18 cellular contexts compared by ENCODE assay signal in the genomic region with DNA sequence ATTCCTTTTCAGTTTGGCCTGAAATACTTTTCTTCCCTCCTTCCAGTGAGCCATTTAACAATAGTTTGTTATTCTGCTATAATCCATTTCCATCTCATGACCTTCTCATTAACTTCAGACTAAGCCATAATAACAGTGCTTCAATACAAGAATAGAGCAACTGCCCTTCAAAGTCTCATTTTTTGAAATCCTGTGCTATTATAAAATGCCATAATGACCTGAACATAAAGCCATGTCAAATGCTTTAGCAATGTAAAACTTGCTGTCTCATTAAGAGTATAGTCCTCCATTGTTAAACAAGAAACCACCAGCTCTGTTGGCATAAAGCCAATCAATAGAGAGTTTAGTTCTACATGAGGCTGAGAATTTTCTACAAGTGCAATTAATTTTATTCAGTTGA. TPM values are rescaled to one million over a fixed set of nuclear protein-coding genes. Genes with fewer than 3 reads are reported as not detected.
A peak's percentile ranks its signal among the peaks of the same experiment; 100 is the strongest.
DNase-seq lines count a peak whose midpoint lies in the region; ATAC-seq, FAIRE-seq and TF ChIP-seq lines count a peak whose summit lies in the region.
"Had no signal": no experiment of that assay in that cellular context is flagged by ENCODE, and none has a peak within 500 bp of the region (broad histone marks: within the 10 kb centered on the region; RNA-seq: fewer than 3 reads in every experiment).

No MANE protein-coding gene starts in this region.

- no peaks in the 10 kb centered on the region for H3K36me3 ChIP-seq in naive thymus-derived CD4-positive, alpha-beta T cell (ENCODE audit: control insufficient read depth in 2 of 3, insufficient read depth in 3 of 3, low read length in 3 of 3)

- H3K27me3 ChIP-seq in naive thymus-derived CD4-positive, alpha-beta T cell (ENCODE audit: control insufficient read depth in 2 of 2, insufficient read depth in 2 of 2, low read length in 2 of 2), result no peaks in the 10 kb centered on the region

- no peak for TF ChIP-seq POLR2A in H54 (IDR thresholded peaks at IDR 0.05; ENCODE audit: low read depth, low read length)

- DNase-seq in COLO829 (ENCODE audit: low spot score) (peak; percentile 40), H54 (ENCODE audit: insufficient read length, low spot score) (no peak), RPMI8226 (peak; percentile 12)
- no peak for DNase-seq in naive thymus-derived CD4-positive, alpha-beta T cell
- DNase-seq in effector memory CD8-positive, alpha-beta T cell, result no peak
- DNase-seq: AML-193, GDM1, MV-4-11, NCI-H1930, NCI-H510A treated with DMSO at 0.1 percent for 48 hours, SHP77 treated with DMSO at 0.1 percent for 48 hours had no signal

- H3K27ac Mint-ChIP-seq in nephron, result peak overlapping the region; percentile 41 to 88 (median 42)
- H3K27ac Mint-ChIP-seq in naive thymus-derived CD4-positive, alpha-beta T cell, result no peak overlapping the region
- no peak overlapping the region for H3K27ac Mint-ChIP-seq in effector memory CD8-positive, alpha-beta T cell

- FAIRE-seq in H54 (lab: Jason Lieb, UNC), result peak; percentile 15
- FAIRE-seq: GM12878, HTR-8/SVneo had no signal

- no peak overlapping the region for H3K4me3 ChIP-seq in naive thymus-derived CD4-positive, alpha-beta T cell (ENCODE audit: low read length)
- H3K4me3 ChIP-seq: GM12878 had no signal

- no peak for ATAC-seq in activated CD4-positive, CD25-positive, alpha-beta regulatory T cell treated with anti-CD3 and anti-CD28 coated beads, Interleukin-2, amount 50 U/mL, for 24 hours
- ATAC-seq in naive thymus-derived CD4-positive, alpha-beta T cell, result no peak
- ATAC-seq in effector memory CD8-positive, alpha-beta T cell (replicated peaks), result no peak
- ATAC-seq: GM12878, HCT116 had no signal

- no peaks in the 10 kb centered on the region for H3K27me3 Mint-ChIP-seq in nephron (ENCODE audit: low read depth)
- H3K27me3 Mint-ChIP-seq in naive thymus-derived CD4-positive, alpha-beta T cell, result no peaks in the 10 kb centered on the region
- peaks cover 0 to 10% of the 10 kb centered on the region in 2 donors for H3K27me3 Mint-ChIP-seq in effector memory CD8-positive, alpha-beta T cell

- H3K36me3 Mint-ChIP-seq in nephron (ENCODE audit: low read depth), result peaks cover 5% of the 10 kb centered on the region
- H3K36me3 Mint-ChIP-seq in naive thymus-derived CD4-positive, alpha-beta T cell, result peaks cover 0 to 29% (median 6%) of the 10 kb centered on the region in 5 donors
- peaks cover 2% of the 10 kb centered on the region for H3K36me3 Mint-ChIP-seq in effector memory CD8-positive, alpha-beta T cell (ENCODE audit: insufficient read depth)
- H3K36me3 Mint-ChIP-seq: CD14-positive monocyte had no signal

- no peak overlapping the region for H3K27ac ChIP-seq in naive thymus-derived CD4-positive, alpha-beta T cell (ENCODE audit: low read depth, low read length)

- H3K4me1 Mint-ChIP-seq in nephron, result peaks cover 9% of the 10 kb centered on the region
- H3K4me1 Mint-ChIP-seq in naive thymus-derived CD4-positive, alpha-beta T cell, result peaks cover 0 to 21% (median 7%) of the 10 kb centered on the region in 7 donors
- no peaks in the 10 kb centered on the region for H3K4me1 Mint-ChIP-seq in effector memory CD8-positive, alpha-beta T cell (ENCODE audit: low read depth in 2 of 2)
- H3K4me1 Mint-ChIP-seq: IgD-negative memory B cell had no signal

- peaks cover 0 to 9% (median 0%) of the 10 kb centered on the region in 3 experiments for H3K9me3 ChIP-seq in naive thymus-derived CD4-positive, alpha-beta T cell (ENCODE audit: control insufficient read depth in 2 of 3, low read length in 3 of 3)

- H3K9me3 Mint-ChIP-seq in nephron, result peaks cover 3% of the 10 kb centered on the region
- H3K9me3 Mint-ChIP-seq in naive thymus-derived CD4-positive, alpha-beta T cell, result peaks cover 0 to 17% (median 7%) of the 10 kb centered on the region in 11 donors
- H3K9me3 Mint-ChIP-seq in effector memory CD8-positive, alpha-beta T cell, result no peaks in the 10 kb centered on the region

- TF ChIP-seq CTCF in nephron (IDR thresholded peaks at IDR 0.05; ENCODE audit: unreplicated experiment in 3 of 3), result no peak

- CTCF ChIA-PET in naive thymus-derived CD4-positive, alpha-beta T cell (lab: Charles Lee), result no interaction called here

- H3K4me1 ChIP-seq in naive thymus-derived CD4-positive, alpha-beta T cell (ENCODE audit: control insufficient read depth in 2 of 2, insufficient read depth in 2 of 2, low read length in 2 of 2), result no peaks in the 10 kb centered on the region

- POLR2A ChIA-PET in naive thymus-derived CD4-positive, alpha-beta T cell (lab: Charles Lee), result no interaction called here

- H3K4me3 Mint-ChIP-seq in nephron, result no peak overlapping the region
- H3K4me3 Mint-ChIP-seq in naive thymus-derived CD4-positive, alpha-beta T cell, result no peak overlapping the region
- H3K4me3 Mint-ChIP-seq in effector memory CD8-positive, alpha-beta T cell, result no peak overlapping the region
- H3K4me3 Mint-ChIP-seq: CD14-positive monocyte, IgD-negative memory B cell had no signal

- intact Hi-C loops in naive thymus-derived CD4-positive, alpha-beta T cell (cut with micrococcal nuclease), result loop anchor here in 1 of 2 donors (10.0 kb wide), 1 partner anchor 776 kb away; the partner anchor contains the start of gene DNAJB4

RNA-seq across cellular contexts. Expression of gene PIGK, which starts 9.6 kb away (rescaled TPM):
- 10 to 100 TPM; 17.7 to 31.3 (median 20.6) TPM for total RNA-seq in naive thymus-derived CD4-positive, alpha-beta T cell
- 10 to 100 TPM; 46.3 to 50.4 TPM for polyA plus RNA-seq in naive thymus-derived CD4-positive, alpha-beta T cell

RNA-seq across cellular contexts. Expression of gene AK5, which starts 53.0 kb away (rescaled TPM):
- total RNA-seq in naive thymus-derived CD4-positive, alpha-beta T cell, result 10 to 100 TPM in 4 of 5 experiments, 1 to 10 TPM in 1; 1.7 to 59.4 (median 41.0) TPM
- polyA plus RNA-seq in naive thymus-derived CD4-positive, alpha-beta T cell, result 10 to 100 TPM; 80.1 to 82.1 TPM

Comparison
In these comparisons a context has a peak if more than half of its experiments do, and no peak if none do; other contexts are left out.
1. DNase-seq: peak in COLO829 (single experiment) and RPMI8226 (single experiment); none in H54 (single experiment), naive thymus-derived CD4-positive, alpha-beta T cell (0 of 9) and effector memory CD8-positive, alpha-beta T cell (0 of 3).
2. H3K27ac Mint-ChIP-seq: peak in nephron (3 of 3); none in naive thymus-derived CD4-positive, alpha-beta T cell (0 of 9) and effector memory CD8-positive, alpha-beta T cell (0 of 2).